ENCODE assay signal across 16 cellular contexts in genomic region chr1:115182012-115182715, GRCh38.
A peak's percentile ranks its signal among the peaks of the same experiment; 100 is the strongest.
DNase-seq lines count a peak whose midpoint lies in the region; ATAC-seq, FAIRE-seq and TF ChIP-seq lines count a peak whose summit lies in the region.
"Had no signal": no experiment of that assay in that cellular context is flagged by ENCODE, and none has a peak within 500 bp of the region (broad histone marks: within the 10 kb centered on the region; RNA-seq: fewer than 3 reads in every experiment).

No MANE protein-coding gene starts in this region.

- no peak for TF ChIP-seq RAD21 in HepG2 (CRISPR knock-in tag; IDR thresholded peaks at IDR 0.05)

- CTCF ChIA-PET in RWPE1 (lab: Yijun Ruan, JAX) (interaction anchor here (0.6 to 0.8 kb wide), 2 partner anchors 288 to 417 kb away, joined by 3 to 6 read pairs; no protein-coding TSS in a partner anchor), HepG2 (lab: Yijun Ruan, JAX; ENCODE audit: low intra/inter-chr PET ratio, low total read pairs) (no interaction called here)

- ATAC-seq in HepG2 (no peak), HG02885 (IDR thresholded peaks at IDR 0.05; ENCODE audit: poor library complexity, unreplicated experiment) (no peak), left ventricle myocardium superior (no peak), HG03175 (IDR thresholded peaks at IDR 0.05; ENCODE audit: unreplicated experiment) (no peak)
- ATAC-seq: activated CD4-positive, CD25-positive, alpha-beta regulatory T cell treated with anti-CD3 and anti-CD28 coated beads, Interleukin-2, amount 50 U/mL, for 24 hours had no signal

- H3K27me3 ChIP-seq in kidney epithelial cell (ENCODE audit: control insufficient read depth, insufficient read depth, low read length) (no peaks in the 10 kb centered on the region), HepG2 (ENCODE audit: control insufficient read depth in 1 of 2, insufficient read depth in 2 of 2, low read length in 2 of 2) (no peaks in the 10 kb centered on the region)
- H3K27me3 ChIP-seq: right atrium auricular region, tibial nerve had no signal

- FAIRE-seq in H54 (lab: Jason Lieb, UNC), result peak; percentile 27
- no peak for FAIRE-seq in HepG2 (lab: Jason Lieb, UNC)

- intact Hi-C loops in HepG2 (cut with micrococcal nuclease; ENCODE audit: unreplicated experiment), result no loop called here
- intact Hi-C loops in left ventricle myocardium superior (cut with micrococcal nuclease), result no loop called here

- TF ChIP-seq POLR2A in H54 (IDR thresholded peaks at IDR 0.05; ENCODE audit: low read depth, low read length) (no peak), HepG2 (IDR thresholded peaks at IDR 0.05; ENCODE audit: insufficient read depth in 1 of 2, low read depth in 2 of 2, low read length in 2 of 2) (no peak)

- H3K79me2 ChIP-seq in HepG2 (ENCODE audit: insufficient read depth, low read length), result no peaks in the 10 kb centered on the region

- in situ Hi-C loops in ACHN (cut with HindIII; ENCODE audit: low pct_ligation_motif_present, low pct_unique_long_range_greater_than_20kb, low sequenced_read_pairs) (no loop called here), HepG2 (cut with HindIII; ENCODE audit: extremely low pct_ligation_motif_present, low pct_unique_long_range_greater_than_20kb) (no loop called here)

- no TSS peak for BruUV-seq in HepG2 (replicated peaks; lab: Mats Ljungman, UMichigan)

- POLR2A ChIA-PET in RWPE1 (lab: Yijun Ruan, JAX; ENCODE audit: low non-redundant PET), result no interaction called here
- POLR2A ChIA-PET in HepG2 (lab: Yijun Ruan, JAX), result no interaction called here

- H2AFZ ChIP-seq in HepG2 (ENCODE audit: low read length), result no peak overlapping the region

- H3K27ac ChIP-seq in RWPE1 (no peak overlapping the region), HepG2 (ENCODE audit: extremely low read length, insufficient read depth, low read length) (no peak overlapping the region)
- H3K27ac ChIP-seq: tibial nerve had no signal

- WGBS in HepG2 (ENCODE audit: low lambda C conversion rate), result 50% methylated on average over 7 of the region's 7 CpGs

- TF ChIP-seq CTCF in RWPE1 (conservative IDR thresholded peaks at IDR 0.05; ENCODE audit: low read depth) (no peak), kidney epithelial cell (IDR thresholded peaks at IDR 0.05; ENCODE audit: insufficient read depth, low read length, poor library complexity, severe bottlenecking) (no peak), HepG2 (CRISPR knock-in tag; IDR thresholded peaks at IDR 0.05) (no peak)

- no peak for TF ChIP-seq EP300 in HepG2 (IDR thresholded peaks at IDR 0.05; ENCODE audit: low read depth in 2 of 2, low read length in 2 of 2)
- no peak for TF ChIP-seq EP300 in HepG2 (CRISPR knock-in tag; IDR thresholded peaks at IDR 0.05; ENCODE audit: borderline replicate concordance)

- DNase-seq in ACHN (peak; percentile 30), H54 (ENCODE audit: insufficient read length, low spot score) (peak; percentile 26), RWPE1 (ENCODE audit: low spot score) (peak; percentile 71), kidney epithelial cell (ENCODE audit: low read depth) (peak; percentile 58), HepG2 (ENCODE audit: low spot score) (no peak), left ventricle myocardium superior (no peak)
- DNase-seq: activated CD8-positive, alpha-beta memory T cell treated with anti-CD3 and anti-CD28 coated beads, Interleukin-2, amount 50 U/mL, for 48 hours; activated naive CD4-positive, alpha-beta T cell treated with Interleukin-2 at 50 U/mL for 16 hours; AML-193; NCI-H526 treated with DMSO at 0.1 percent for 48 hours; T-helper 1 cell had no signal

- no peaks in the 10 kb centered on the region for H4K20me1 ChIP-seq in HepG2 (ENCODE audit: insufficient read depth, low read length)

- no peak overlapping the region for H3K9ac ChIP-seq in HepG2 (ENCODE audit: insufficient read depth, low read depth, low read length)

- no peak overlapping the region for H3K4me2 ChIP-seq in HepG2 (ENCODE audit: low read depth, low read length)

- H3K4me3 ChIP-seq in kidney epithelial cell (ENCODE audit: low read depth, low read length) (no peak overlapping the region), HepG2 (replicated peaks in 1 of 3; ENCODE audit: insufficient read depth in 1 of 3, low read depth in 2 of 3, low read length in 3 of 3) (no peak overlapping the region)
- H3K4me3 ChIP-seq: right atrium auricular region, tibial nerve had no signal

- H3K4me1 ChIP-seq in HepG2 (ENCODE audit: insufficient read depth, low read length), result no peaks in the 10 kb centered on the region

- no peaks in the 10 kb centered on the region for H3K36me3 ChIP-seq in kidney epithelial cell (ENCODE audit: control insufficient read depth, insufficient read depth, low read length)
- H3K36me3 ChIP-seq in HepG2 (replicated peaks in 1 of 2; ENCODE audit: control insufficient read depth in 1 of 2, insufficient read depth in 2 of 2, low read length in 2 of 2), result no peaks in the 10 kb centered on the region
- H3K36me3 ChIP-seq: right atrium auricular region, tibial nerve had no signal

- no peaks in the 10 kb centered on the region for H3K9me3 ChIP-seq in HepG2 (ENCODE audit: low read length)
- H3K9me3 ChIP-seq: right atrium auricular region, tibial nerve had no signal

TF ChIP-seq in HepG2, 621 proteins besides CTCF, POLR2A, EP300 and RAD21:
- TF ChIP-seq ZNF768 (CRISPR knock-in tag; IDR thresholded peaks at IDR 0.05) (no peak), ZNF3 (CRISPR knock-in tag; IDR thresholded peaks at IDR 0.05) (no peak), SALL1 (CRISPR knock-in tag; IDR thresholded peaks at IDR 0.05) (no peak), MAFG (CRISPR knock-in tag; IDR thresholded peaks at IDR 0.05) (no peak), HCFC1 (IDR thresholded peaks at IDR 0.05; ENCODE audit: low read depth, low read length) (no peak), SMAD3 (CRISPR knock-in tag; IDR thresholded peaks at IDR 0.05) (no peak), TEAD2 (CRISPR knock-in tag; IDR thresholded peaks at IDR 0.05) (no peak), ZBTB43 (CRISPR knock-in tag; conservative IDR thresholded peaks at IDR 0.05) (no peak)
TF ChIP-seq in HepG2: peak in this region for 0.

Comparison
In these comparisons a context has a peak if more than half of its experiments do, and no peak if none do; other contexts are left out.
1. DNase-seq: peak in ACHN (single experiment), H54 (single experiment), RWPE1 (single experiment) and kidney epithelial cell (single experiment); none in HepG2 (single experiment) and left ventricle myocardium superior (single experiment).